ENCODE assay signal across 8 cellular contexts in genomic region chr2:177741866-177742265, GRCh38.
"Had no signal": no experiment of that assay in that cellular context is flagged by ENCODE, and none has a peak within 500 bp of the region (broad histone marks: within the 10 kb centered on the region; RNA-seq: fewer than 3 reads in every experiment).

No MANE protein-coding gene starts in this region.

- H3K36me3 ChIP-seq: HAP-1 had no signal

- H3K4me3 ChIP-seq: GM23248, HAP-1 had no signal

- DNase-seq: GM23248, GOT3, H7, HFFc6 had no signal

- ATAC-seq: HCT116, HepG2 had no signal

- H2AFZ ChIP-seq: GM23248 had no signal

- H3K27ac ChIP-seq: GM23248, HL-60 had no signal

- H3K9me3 ChIP-seq: HAP-1 had no signal

- FAIRE-seq: HepG2 had no signal

- H3K4me1 ChIP-seq: HAP-1 had no signal

- H3K9ac ChIP-seq: GM23248 had no signal
